In genomic region chr10:436911-437665, GRCh38 we compare ENCODE assay signal across 20 cellular contexts.
A peak's percentile ranks its signal among the peaks of the same experiment; 100 is the strongest.
DNase-seq lines count a peak whose midpoint lies in the region; ATAC-seq, FAIRE-seq and TF ChIP-seq lines count a peak whose summit lies in the region.
"Had no signal": no experiment of that assay in that cellular context is flagged by ENCODE, and none has a peak within 500 bp of the region (broad histone marks: within the 10 kb centered on the region; RNA-seq: fewer than 3 reads in every experiment).

No MANE protein-coding gene starts in this region.

- no peak for TF ChIP-seq CTCF in C4-2B (conservative IDR thresholded peaks at IDR 0.05)

- peak overlapping the region; percentile 56 for H3K4me3 Mint-ChIP-seq in central memory CD8-positive, alpha-beta T cell
- H3K4me3 Mint-ChIP-seq: activated T-helper 1 cell treated with anti-CD3 and anti-CD28 coated beads, Interleukin-12 subunit alpha, Interleukin-12 subunit beta, Interleukin-2, Interleukin-4 antibody, amounts not matched to agents 30 ng/mL and 10 ng/mL and 1 ng/mL, durations not matched to agents 14 hours and 24 hours and 36 hours; neural progenitor cell had no signal

- H3K27ac ChIP-seq in C4-2B: peak overlapping the region; percentile 46
- H3K27ac ChIP-seq: BLaER1, neural progenitor cell, upper lobe of right lung had no signal

- ATAC-seq in central memory CD8-positive, alpha-beta T cell (replicated peaks; ENCODE audit: extremely low read depth, poor library complexity, severe bottlenecking): peak; percentile 78
- ATAC-seq: left cardiac atrium, upper lobe of right lung had no signal

- no peaks in the 10 kb centered on the region for H3K9me3 Mint-ChIP-seq in central memory CD8-positive, alpha-beta T cell
- H3K9me3 Mint-ChIP-seq: activated T-helper 1 cell treated with anti-CD3 and anti-CD28 coated beads, Interleukin-12 subunit alpha, Interleukin-12 subunit beta, Interleukin-2, Interleukin-4 antibody, amounts not matched to agents 30 ng/mL and 10 ng/mL and 1 ng/mL, durations not matched to agents 14 hours and 24 hours and 36 hours had no signal

- H3K36me3 Mint-ChIP-seq in central memory CD8-positive, alpha-beta T cell (ENCODE audit: insufficient read depth): peaks cover 3% of the 10 kb centered on the region

- peak overlapping the region; percentile 77 for H3K27ac Mint-ChIP-seq in central memory CD8-positive, alpha-beta T cell (ENCODE audit: low read depth)
- H3K27ac Mint-ChIP-seq: activated T-helper 1 cell treated with anti-CD3 and anti-CD28 coated beads, Interleukin-12 subunit alpha, Interleukin-12 subunit beta, Interleukin-2, Interleukin-4 antibody, amounts not matched to agents 30 ng/mL and 10 ng/mL and 1 ng/mL, durations not matched to agents 14 hours and 24 hours and 36 hours; neural progenitor cell had no signal

- TF ChIP-seq RAD21 in Ishikawa (IDR thresholded peaks at IDR 0.05; ENCODE audit: low read depth): no peak

- no peak for TF ChIP-seq EP300 in Ishikawa (IDR thresholded peaks at IDR 0.05; ENCODE audit: borderline replicate concordance)

- no peak for FAIRE-seq in GM19239 (lab: Jason Lieb, UNC)

- peaks cover 30% of the 10 kb centered on the region for H3K4me1 Mint-ChIP-seq in central memory CD8-positive, alpha-beta T cell
- H3K4me1 Mint-ChIP-seq: neural progenitor cell had no signal

- DNase-seq in SIG-M5 treated with dmso at 0.1 percent for 504 hours (lab: John Stamatoyannopoulos, UW; ENCODE audit: unreplicated experiment) (peak; percentile 58), SIG-M5 (lab: John Stamatoyannopoulos, UW) (no peak), GM19239 (ENCODE audit: insufficient read length, low spot score) (no peak), COLO829 (ENCODE audit: low spot score) (no peak), NCI-H2029 (lab: John Stamatoyannopoulos, UW) (no peak)
- no peak for DNase-seq in central memory CD8-positive, alpha-beta T cell (ENCODE audit: low spot score in 2 of 2)
- DNase-seq: amygdala; DMS79; dorsolateral prefrontal cortex; erythroblast; left cardiac atrium; midbrain; NCI-H524 treated with DMSO at 0.1 percent for 48 hours; stimulated activated CD4-positive, alpha-beta T cell treated with anti-CD3 and anti-CD28 coated beads, Interleukin-2, amount 100 ng/mL, for 48 hours; upper lobe of right lung had no signal

- no peaks in the 10 kb centered on the region for H3K27me3 Mint-ChIP-seq in central memory CD8-positive, alpha-beta T cell

TF ChIP-seq in Ishikawa, 13 proteins besides CTCF, POLR2A, EP300 and RAD21:
- TF ChIP-seq FOXM1 (IDR thresholded peaks at IDR 0.05; ENCODE audit: borderline replicate concordance, low read depth): no peak
- TF ChIP-seq NFIC (IDR thresholded peaks at IDR 0.05): no peak
- TF ChIP-seq ZBTB7A (IDR thresholded peaks at IDR 0.05; ENCODE audit: low read depth): no peak
- no peak for TF ChIP-seq TCF12 (IDR thresholded peaks at IDR 0.05; ENCODE audit: low read depth)
- TF ChIP-seq REST (IDR thresholded peaks at IDR 0.05; ENCODE audit: low read depth): no peak
- no peak for TF ChIP-seq CREB1 (IDR thresholded peaks at IDR 0.05; ENCODE audit: low read depth)
- no peak for TF ChIP-seq CEBPB (IDR thresholded peaks at IDR 0.05)
- TF ChIP-seq EGR1 (IDR thresholded peaks at IDR 0.05): 0 out of 2 replicates have a peak, but pooled peaks have one; percentile 33
- TF ChIP-seq MAX (IDR thresholded peaks at IDR 0.05): peak; percentile 67
- TF ChIP-seq USF1 (IDR thresholded peaks at IDR 0.05): no peak
- TF ChIP-seq YY1 (IDR thresholded peaks at IDR 0.05; ENCODE audit: low read depth): no peak
- no peak for TF ChIP-seq TEAD4 (IDR thresholded peaks at IDR 0.05)
- TF ChIP-seq TAF1 (IDR thresholded peaks at IDR 0.05; ENCODE audit: low read depth): peak; percentile 37; the same call in 1 of the 2 replicates
